Comparison of ENCODE assay signal across 19 cellular contexts in the genomic region with DNA sequence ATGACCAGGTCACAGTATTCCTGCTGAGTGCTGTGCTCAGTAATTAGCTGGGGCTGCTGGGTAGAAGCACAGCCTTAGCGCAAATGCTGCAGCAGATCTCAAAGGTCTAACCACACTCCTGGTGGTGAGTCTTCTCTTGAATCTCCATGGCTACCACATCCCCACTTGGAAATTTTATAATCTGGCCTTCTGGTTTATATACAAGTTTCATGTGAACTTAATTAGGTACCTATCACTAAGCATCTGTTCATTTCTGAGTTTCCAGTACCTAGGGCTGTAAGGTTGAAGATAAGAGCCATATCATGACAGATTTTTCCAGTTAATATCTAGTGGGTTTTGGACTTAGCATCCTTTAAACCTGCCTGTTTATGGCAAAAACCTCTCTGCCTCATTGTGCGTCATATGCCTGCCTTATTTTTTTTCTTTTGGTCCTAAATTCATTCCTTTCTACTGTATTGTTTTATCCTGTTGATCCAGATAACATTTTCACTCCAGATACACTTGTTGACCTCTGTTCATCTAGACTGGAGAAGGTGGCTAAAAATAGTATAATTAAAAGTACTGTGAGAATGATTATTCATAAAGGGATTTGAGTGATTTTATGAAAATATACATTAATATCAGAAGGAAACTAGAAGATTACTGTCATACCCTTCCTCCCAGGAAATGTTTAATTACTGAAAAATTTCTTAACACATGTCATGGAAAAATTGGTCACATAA.
DNase-seq lines count a peak whose midpoint lies in the region; ATAC-seq lines count a peak whose summit lies in the region.
"Had no signal": no experiment of that assay in that cellular context is flagged by ENCODE, and none has a peak within 500 bp of the region (broad histone marks: within the 10 kb centered on the region; RNA-seq: fewer than 3 reads in every experiment).

No MANE protein-coding gene starts in this region.

- peak overlapping the region; percentile 91 for H3K27ac Mint-ChIP-seq in activated naive CD4-positive, alpha-beta T cell treated with anti-CD3 and anti-CD28 coated beads for 36 hours
- peak overlapping the region; percentile 90 for H3K27ac Mint-ChIP-seq in activated naive CD8-positive, alpha-beta T cell treated with anti-CD3 and anti-CD28 coated beads for 36 hours
- H3K27ac Mint-ChIP-seq in stimulated activated naive CD8-positive, alpha-beta T cell treated with anti-CD3 and anti-CD28 coated beads, Interleukin-15, Interleukin-2, amounts not matched to agents 100 ng/mL and 50 ng/mL, for 24 hours, result peak overlapping the region; percentile 98
- H3K27ac Mint-ChIP-seq: CD14-positive monocyte; nephron; stimulated activated effector memory CD8-positive, alpha-beta T cell treated with anti-CD3 and anti-CD28 coated beads, Interleukin-12 subunit alpha, Interleukin-12 subunit beta, amount 100 ng/mL, for 72 hours had no signal

- peaks cover 3% of the 10 kb centered on the region for H3K9me3 Mint-ChIP-seq in activated naive CD4-positive, alpha-beta T cell treated with anti-CD3 and anti-CD28 coated beads for 36 hours
- H3K9me3 Mint-ChIP-seq in activated naive CD8-positive, alpha-beta T cell treated with anti-CD3 and anti-CD28 coated beads for 36 hours, result peaks cover 1% of the 10 kb centered on the region
- peaks cover 4% of the 10 kb centered on the region for H3K9me3 Mint-ChIP-seq in stimulated activated naive CD8-positive, alpha-beta T cell treated with anti-CD3 and anti-CD28 coated beads, Interleukin-15, Interleukin-2, amounts not matched to agents 100 ng/mL and 50 ng/mL, for 24 hours
- H3K9me3 Mint-ChIP-seq: nephron; stimulated activated effector memory CD8-positive, alpha-beta T cell treated with anti-CD3 and anti-CD28 coated beads, Interleukin-12 subunit alpha, Interleukin-12 subunit beta, amount 100 ng/mL, for 72 hours had no signal

- no peaks in the 10 kb centered on the region for H3K36me3 Mint-ChIP-seq in activated naive CD4-positive, alpha-beta T cell treated with anti-CD3 and anti-CD28 coated beads for 36 hours (ENCODE audit: low read depth)
- peaks cover 10% of the 10 kb centered on the region for H3K36me3 Mint-ChIP-seq in activated naive CD8-positive, alpha-beta T cell treated with anti-CD3 and anti-CD28 coated beads for 36 hours
- peaks cover 4% of the 10 kb centered on the region for H3K36me3 Mint-ChIP-seq in stimulated activated naive CD8-positive, alpha-beta T cell treated with anti-CD3 and anti-CD28 coated beads, Interleukin-15, Interleukin-2, amounts not matched to agents 100 ng/mL and 50 ng/mL, for 24 hours (ENCODE audit: low read depth)
- H3K36me3 Mint-ChIP-seq: CD14-positive monocyte; stimulated activated effector memory CD8-positive, alpha-beta T cell treated with anti-CD3 and anti-CD28 coated beads, Interleukin-12 subunit alpha, Interleukin-12 subunit beta, amount 100 ng/mL, for 72 hours had no signal

- peaks cover 25% of the 10 kb centered on the region for H3K4me1 Mint-ChIP-seq in activated naive CD4-positive, alpha-beta T cell treated with anti-CD3 and anti-CD28 coated beads for 36 hours (ENCODE audit: low read depth)
- peaks cover 19% of the 10 kb centered on the region for H3K4me1 Mint-ChIP-seq in activated naive CD8-positive, alpha-beta T cell treated with anti-CD3 and anti-CD28 coated beads for 36 hours
- peaks cover 47% of the 10 kb centered on the region for H3K4me1 Mint-ChIP-seq in stimulated activated naive CD8-positive, alpha-beta T cell treated with anti-CD3 and anti-CD28 coated beads, Interleukin-15, Interleukin-2, amounts not matched to agents 100 ng/mL and 50 ng/mL, for 24 hours (ENCODE audit: low read depth)
- H3K4me1 Mint-ChIP-seq: CD14-positive monocyte; stimulated activated effector memory CD8-positive, alpha-beta T cell treated with anti-CD3 and anti-CD28 coated beads, Interleukin-12 subunit alpha, Interleukin-12 subunit beta, amount 100 ng/mL, for 72 hours had no signal

- ATAC-seq in GM21528 (IDR thresholded peaks at IDR 0.05; ENCODE audit: low FRiP score, unreplicated experiment) (no peak), HG03520 (IDR thresholded peaks at IDR 0.05; ENCODE audit: unreplicated experiment) (no peak)
- ATAC-seq: heart right ventricle; stimulated activated effector memory CD8-positive, alpha-beta T cell treated with anti-CD3 and anti-CD28 coated beads, Interleukin-12 subunit alpha, Interleukin-12 subunit beta, amount 100 ng/mL, for 72 hours; upper lobe of right lung had no signal

- intact Hi-C loops in activated naive CD4-positive, alpha-beta T cell treated with anti-CD3 and anti-CD28 coated beads for 36 hours (cut with micrococcal nuclease), result loop anchor here (1.0 to 10.0 kb wide), 5 partner anchors 9 to 820 kb away; no protein-coding TSS in a partner anchor

- no peaks in the 10 kb centered on the region for H3K27me3 Mint-ChIP-seq in activated naive CD4-positive, alpha-beta T cell treated with anti-CD3 and anti-CD28 coated beads for 36 hours (ENCODE audit: low read depth)
- no peaks in the 10 kb centered on the region for H3K27me3 Mint-ChIP-seq in activated naive CD8-positive, alpha-beta T cell treated with anti-CD3 and anti-CD28 coated beads for 36 hours
- H3K27me3 Mint-ChIP-seq in stimulated activated naive CD8-positive, alpha-beta T cell treated with anti-CD3 and anti-CD28 coated beads, Interleukin-15, Interleukin-2, amounts not matched to agents 100 ng/mL and 50 ng/mL, for 24 hours, result no peaks in the 10 kb centered on the region

- DNase-seq in activated naive CD4-positive, alpha-beta T cell treated with anti-CD3 and anti-CD28 coated beads for 36 hours, result no peak
- DNase-seq in activated naive CD4-positive, alpha-beta T cell treated with anti-CD3 and anti-CD28 coated beads, Interleukin-2, amount 50 U/mL, for 16 hours, result no peak
- DNase-seq in LHCN-M2 (ENCODE audit: low read depth), result peak; percentile 22
- DNase-seq in activated naive CD8-positive, alpha-beta T cell treated with anti-CD3 and anti-CD28 coated beads for 36 hours, result no peak
- DNase-seq: activated CD8-positive, alpha-beta memory T cell treated with anti-CD3 and anti-CD28 coated beads, Interleukin-2, amount 50 U/mL, for 48 hours; Calu3; erythroblast; heart right ventricle; Karpas-422; MV-4-11; NCI-H446 treated with DMSO at 0.1 percent for 48 hours; ovary; upper lobe of right lung had no signal

- no peak overlapping the region for H3K4me3 Mint-ChIP-seq in activated naive CD4-positive, alpha-beta T cell treated with anti-CD3 and anti-CD28 coated beads for 36 hours
- H3K4me3 Mint-ChIP-seq in activated naive CD8-positive, alpha-beta T cell treated with anti-CD3 and anti-CD28 coated beads for 36 hours, result no peak overlapping the region
- H3K4me3 Mint-ChIP-seq in stimulated activated naive CD8-positive, alpha-beta T cell treated with anti-CD3 and anti-CD28 coated beads, Interleukin-15, Interleukin-2, amounts not matched to agents 100 ng/mL and 50 ng/mL, for 24 hours, result peak overlapping the region; percentile 27
- H3K4me3 Mint-ChIP-seq: CD14-positive monocyte; nephron; stimulated activated effector memory CD8-positive, alpha-beta T cell treated with anti-CD3 and anti-CD28 coated beads, Interleukin-12 subunit alpha, Interleukin-12 subunit beta, amount 100 ng/mL, for 72 hours had no signal

- CTCF ChIA-PET in activated naive CD4-positive, alpha-beta T cell treated with anti-CD3 and anti-CD28 coated beads for 36 hours (lab: Charles Lee), result interaction anchor here (1.1 kb wide), 1 partner anchor 9 kb away, joined by 3 read pairs; no protein-coding TSS in a partner anchor
